11 cellular contexts compared by ENCODE assay signal in genomic region chr6:27679968-27680694, GRCh38.
DNase-seq lines count a peak whose midpoint lies in the region; ATAC-seq and TF ChIP-seq lines count a peak whose summit lies in the region.
"Had no signal": no experiment of that assay in that cellular context is flagged by ENCODE, and none has a peak within 500 bp of the region (broad histone marks: within the 10 kb centered on the region; RNA-seq: fewer than 3 reads in every experiment).

No MANE protein-coding gene starts in this region.

- CTCF ChIA-PET in activated naive CD4-positive, alpha-beta T cell treated with anti-CD3 and anti-CD28 coated beads, Interleukin-2, amount 10 ng/mL, durations not matched to agents 7 days and 5 days (lab: Charles Lee), result no interaction called here
- CTCF ChIA-PET in activated CD8-positive, alpha-beta T cell treated with anti-CD3 and anti-CD28 coated beads for 36 hours (lab: Charles Lee), result interaction anchor here (0.7 to 0.9 kb wide), 2 partner anchors 10 to 72 kb away, joined by 3 read pairs; no protein-coding TSS in a partner anchor
- CTCF ChIA-PET in HEK293T (lab: Yijun Ruan, JAX), result no interaction called here

- POLR2A ChIA-PET in activated CD8-positive, alpha-beta T cell treated with anti-CD3 and anti-CD28 coated beads for 36 hours (lab: Charles Lee), result interaction anchor here (0.7 to 2.4 kb wide), 3 partner anchors 8 to 128 kb away, joined by 3 to 8 read pairs (median 3); no protein-coding TSS in a partner anchor
- POLR2A ChIA-PET in HEK293T (lab: Yijun Ruan, JAX), result no interaction called here

- H3K27me3 ChIP-seq in uterus, result peaks cover 0 to 45% of the 10 kb centered on the region in 2 donors

- intact Hi-C loops in activated CD8-positive, alpha-beta T cell treated with anti-CD3 and anti-CD28 coated beads for 36 hours (cut with micrococcal nuclease), result loop anchor here (10.0 kb wide), 3 partner anchors 125 to 385 kb away; no protein-coding TSS in a partner anchor
- intact Hi-C loops in uterus (cut with DNase I; ENCODE audit: low total_unique reads), result no loop called here

- H3K4me1 ChIP-seq in uterus, result no peaks in the 10 kb centered on the region

- peaks cover 16% of the 10 kb centered on the region for H3K4me1 Mint-ChIP-seq in activated naive CD4-positive, alpha-beta T cell treated with anti-CD3 and anti-CD28 coated beads, Interleukin-2, amount 10 ng/mL, durations not matched to agents 7 days and 5 days
- H3K4me1 Mint-ChIP-seq in activated CD8-positive, alpha-beta T cell treated with anti-CD3 and anti-CD28 coated beads for 36 hours (ENCODE audit: low read depth), result peaks cover 12% of the 10 kb centered on the region
- H3K4me1 Mint-ChIP-seq in glutamatergic neuron (ENCODE audit: low read depth, unreplicated experiment), result no peaks in the 10 kb centered on the region

- no peak for TF ChIP-seq CTCF in activated CD8-positive, alpha-beta T cell treated with anti-CD3 and anti-CD28 coated beads for 36 hours (IDR thresholded peaks at IDR 0.05)
- TF ChIP-seq CTCF in glutamatergic neuron (IDR thresholded peaks at IDR 0.05; ENCODE audit: partially characterized antibody, unreplicated experiment), result no peak
- TF ChIP-seq CTCF in uterus (IDR thresholded peaks at IDR 0.05), result no peak

- H3K4me3 ChIP-seq in skeletal muscle cell (ENCODE audit: low read depth, low read length) (peak overlapping the region; percentile 27), uterus (peak overlapping the region in 1 of 2 donors; percentile 20)

- H3K27ac Mint-ChIP-seq in activated naive CD4-positive, alpha-beta T cell treated with anti-CD3 and anti-CD28 coated beads, Interleukin-2, amount 10 ng/mL, durations not matched to agents 7 days and 5 days, result peak overlapping the region; percentile 70
- peak overlapping the region in 1 of 2 donors; percentile 29 for H3K27ac Mint-ChIP-seq in activated naive CD4-positive, alpha-beta T cell treated with anti-CD3 and anti-CD28 coated beads, Interleukin-2, amount 50 U/mL, for 72 hours
- no peak overlapping the region for H3K27ac Mint-ChIP-seq in activated CD8-positive, alpha-beta T cell treated with anti-CD3 and anti-CD28 coated beads for 36 hours
- no peak overlapping the region for H3K27ac Mint-ChIP-seq in glutamatergic neuron (ENCODE audit: unreplicated experiment)

- peaks cover 5% of the 10 kb centered on the region for H3K9me3 Mint-ChIP-seq in activated naive CD4-positive, alpha-beta T cell treated with anti-CD3 and anti-CD28 coated beads, Interleukin-2, amount 10 ng/mL, durations not matched to agents 7 days and 5 days
- H3K9me3 Mint-ChIP-seq in activated naive CD4-positive, alpha-beta T cell treated with anti-CD3 and anti-CD28 coated beads, Interleukin-2, amount 50 U/mL, for 72 hours, result peaks cover 0 to 4% of the 10 kb centered on the region in 2 donors
- H3K9me3 Mint-ChIP-seq in activated CD8-positive, alpha-beta T cell treated with anti-CD3 and anti-CD28 coated beads for 36 hours, result peaks cover 6% of the 10 kb centered on the region
- H3K9me3 Mint-ChIP-seq in glutamatergic neuron (ENCODE audit: unreplicated experiment), result peaks cover 5% of the 10 kb centered on the region

- no peak for TF ChIP-seq POLR2A in uterus (IDR thresholded peaks at IDR 0.05)

- H3K9me3 ChIP-seq in uterus, result no peaks in the 10 kb centered on the region

- peak overlapping the region; percentile 38 for H3K4me3 Mint-ChIP-seq in activated naive CD4-positive, alpha-beta T cell treated with anti-CD3 and anti-CD28 coated beads, Interleukin-2, amount 10 ng/mL, durations not matched to agents 7 days and 5 days
- peak overlapping the region; percentile 49 for H3K4me3 Mint-ChIP-seq in activated CD8-positive, alpha-beta T cell treated with anti-CD3 and anti-CD28 coated beads for 36 hours
- H3K4me3 Mint-ChIP-seq in glutamatergic neuron (ENCODE audit: unreplicated experiment), result peak overlapping the region; percentile 79

- no peak overlapping the region for H3K27ac ChIP-seq in uterus

- ATAC-seq in activated naive CD4-positive, alpha-beta T cell treated with anti-CD3 and anti-CD28 coated beads, Interleukin-2, amount 50 U/mL, for 72 hours, result no peak
- no peak for ATAC-seq in activated CD8-positive, alpha-beta T cell treated with anti-CD3 and anti-CD28 coated beads for 36 hours
- no peak for ATAC-seq in left lobe of liver

- no peaks in the 10 kb centered on the region for H3K36me3 ChIP-seq in uterus

- H3K36me3 Mint-ChIP-seq in activated naive CD4-positive, alpha-beta T cell treated with anti-CD3 and anti-CD28 coated beads, Interleukin-2, amount 10 ng/mL, durations not matched to agents 7 days and 5 days, result peaks cover 12% of the 10 kb centered on the region
- H3K36me3 Mint-ChIP-seq in activated naive CD4-positive, alpha-beta T cell treated with anti-CD3 and anti-CD28 coated beads, Interleukin-2, amount 50 U/mL, for 72 hours, result peaks cover 14 to 28% of the 10 kb centered on the region in 2 donors
- H3K36me3 Mint-ChIP-seq in activated CD8-positive, alpha-beta T cell treated with anti-CD3 and anti-CD28 coated beads for 36 hours (ENCODE audit: low read depth), result peaks cover 9% of the 10 kb centered on the region
- H3K36me3 Mint-ChIP-seq in glutamatergic neuron (ENCODE audit: unreplicated experiment), result peaks cover 4% of the 10 kb centered on the region

- H3K27me3 Mint-ChIP-seq in activated naive CD4-positive, alpha-beta T cell treated with anti-CD3 and anti-CD28 coated beads, Interleukin-2, amount 10 ng/mL, durations not matched to agents 7 days and 5 days, result peaks cover 70% of the 10 kb centered on the region
- peaks cover 63% of the 10 kb centered on the region for H3K27me3 Mint-ChIP-seq in activated CD8-positive, alpha-beta T cell treated with anti-CD3 and anti-CD28 coated beads for 36 hours
- peaks cover 12% of the 10 kb centered on the region for H3K27me3 Mint-ChIP-seq in glutamatergic neuron (ENCODE audit: unreplicated experiment)

- DNase-seq in activated naive CD4-positive, alpha-beta T cell treated with anti-CD3 and anti-CD28 coated beads, Interleukin-2, amount 10 ng/mL, durations not matched to agents 7 days and 5 days, result no peak
- no peak for DNase-seq in activated naive CD4-positive, alpha-beta T cell treated with anti-CD3 and anti-CD28 coated beads, Interleukin-2, amount 50 U/mL, for 72 hours (ENCODE audit: low spot score in 2 of 2)
- DNase-seq in activated CD8-positive, alpha-beta T cell treated with anti-CD3 and anti-CD28 coated beads for 36 hours, result no peak
- DNase-seq in glutamatergic neuron (no peak), skeletal muscle cell (ENCODE audit: low read depth) (no peak), uterus (no peak), HEK293T (ENCODE audit: extremely low spot score) (no peak), left lobe of liver (ENCODE audit: low spot score) (no peak)
- DNase-seq: GF-D8, NCI-H446, SHP77 treated with DMSO at 0.1 percent for 48 hours had no signal

TF ChIP-seq in HEK293T, 16 proteins besides CTCF, POLR2A, EP300 and RAD21:
- no peak for TF ChIP-seq ARNT (IDR thresholded peaks at IDR 0.05)
- no peak for TF ChIP-seq SP1 (IDR thresholded peaks at IDR 0.05)
- no peak for TF ChIP-seq FOXM1 (IDR thresholded peaks at IDR 0.05; ENCODE audit: borderline replicate concordance)
- no peak for TF ChIP-seq HDGF (IDR thresholded peaks at IDR 0.05; ENCODE audit: borderline replicate concordance)
- TF ChIP-seq CTBP1 (IDR thresholded peaks at IDR 0.05; ENCODE audit: borderline replicate concordance), result no peak
- TF ChIP-seq FOXA1 (IDR thresholded peaks at IDR 0.05), result no peak
- no peak for TF ChIP-seq ZNF384 (IDR thresholded peaks at IDR 0.05)
- TF ChIP-seq TARDBP (IDR thresholded peaks at IDR 0.05), result no peak
- no peak for TF ChIP-seq BHLHE40 (IDR thresholded peaks at IDR 0.05; ENCODE audit: borderline replicate concordance)
- TF ChIP-seq SUZ12 (IDR thresholded peaks at IDR 0.05), result no peak
- no peak for TF ChIP-seq LEF1 (IDR thresholded peaks at IDR 0.05; ENCODE audit: borderline replicate concordance)
- TF ChIP-seq PKNOX1 (IDR thresholded peaks at IDR 0.05), result no peak
- no peak for TF ChIP-seq NFRKB (IDR thresholded peaks at IDR 0.05)
- no peak for TF ChIP-seq ELF4 (IDR thresholded peaks at IDR 0.05)
- no peak for TF ChIP-seq FOXK2 (IDR thresholded peaks at IDR 0.05)
